Comparison of ENCODE assay signal across 27 cellular contexts in the genomic region with DNA sequence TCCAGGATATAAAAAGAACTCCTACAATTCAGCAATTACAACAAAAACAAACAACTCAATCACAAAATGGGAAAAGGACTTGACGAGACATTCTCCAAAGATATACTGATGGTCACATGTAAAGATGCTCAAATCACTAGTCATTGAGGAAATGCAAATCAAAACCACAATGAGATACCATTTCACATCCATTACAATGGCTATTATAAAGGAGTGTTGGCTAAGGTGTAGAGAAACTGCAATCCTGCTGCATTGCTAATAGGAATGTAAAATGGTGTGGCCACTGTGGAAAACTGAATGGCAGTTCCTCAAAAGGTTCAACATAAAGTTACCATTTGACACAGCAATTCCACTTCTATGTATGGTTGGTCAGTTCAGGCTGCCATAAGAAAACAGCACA.
"Had no signal": no experiment of that assay in that cellular context is flagged by ENCODE, and none has a peak within 500 bp of the region (broad histone marks: within the 10 kb centered on the region; RNA-seq: fewer than 3 reads in every experiment).

No MANE protein-coding gene starts in this region.

- H3K4me1 ChIP-seq: colonic mucosa, left ventricle myocardium inferior, right lobe of liver, testis, transverse colon, uterus had no signal

- H3K27ac Mint-ChIP-seq: activated CD4-positive, alpha-beta T cell treated with anti-CD3 and anti-CD28 coated beads for 36 hours; activated T-cell treated with anti-CD3 and anti-CD28 coated beads, Interleukin-2, amount 50 U/mL, for 24 hours; activated T-helper 17 cell treated with anti-CD3 and anti-CD28 coated beads, Interleukin-2, amount 50 U/mL, for 72 hours; natural killer cell treated with Interleukin-12 subunit alpha and Interleukin-12 subunit beta and Interleukin-15 and Interleukin-18, amount 100 ng/mL, for 72 hours; T-helper 2 cell treated with Interferon-gamma antibody and Interleukin-4, amounts not matched to agents 5 μg/mL and 100 μg/mL, for 36 hours had no signal

- H3K4me3 Mint-ChIP-seq: activated CD4-positive, alpha-beta T cell treated with anti-CD3 and anti-CD28 coated beads for 36 hours; activated T-cell treated with anti-CD3 and anti-CD28 coated beads, Interleukin-2, amount 50 U/mL, for 24 hours; activated T-helper 17 cell treated with anti-CD3 and anti-CD28 coated beads, Interleukin-2, amount 50 U/mL, for 72 hours; natural killer cell treated with Interleukin-12 subunit alpha and Interleukin-12 subunit beta and Interleukin-15 and Interleukin-18, amount 100 ng/mL, for 72 hours; T-helper 2 cell treated with Interferon-gamma antibody and Interleukin-4, amounts not matched to agents 5 μg/mL and 100 μg/mL, for 36 hours had no signal

- H3K9me3 Mint-ChIP-seq: activated T-cell treated with anti-CD3 and anti-CD28 coated beads, Interleukin-2, amount 50 U/mL, for 24 hours; activated T-helper 17 cell treated with anti-CD3 and anti-CD28 coated beads, Interleukin-2, amount 50 U/mL, for 72 hours; natural killer cell treated with Interleukin-12 subunit alpha and Interleukin-12 subunit beta and Interleukin-15 and Interleukin-18, amount 100 ng/mL, for 72 hours had no signal

- H3K27me3 ChIP-seq: colonic mucosa, right lobe of liver, testis, uterus had no signal

- H3K9me3 ChIP-seq: colonic mucosa, mucosa of descending colon, right lobe of liver, testis, transverse colon, uterus had no signal

- FAIRE-seq: endometrium had no signal

- DNase-seq: activated CD4-positive, alpha-beta T cell treated with anti-CD3 and anti-CD28 coated beads for 36 hours; activated CD4-positive, alpha-beta T cell treated with anti-CD3 and anti-CD28 coated beads, Interleukin-2, amount 50 U/mL, for 48 hours; activated CD4-positive, CD25-positive, alpha-beta regulatory T cell; activated CD8-positive, alpha-beta memory T cell treated with anti-CD3 and anti-CD28 coated beads, Interleukin-2, amount 50 U/mL, for 48 hours; activated gamma-delta T cell treated with Interleukin-2 at 50 U/mL for 16 hours; activated naive CD4-positive, alpha-beta T cell treated with anti-CD3 and anti-CD28 coated beads, Interleukin-2, amount 50 U/mL, for 16 hours; activated T-cell treated with anti-CD3 and anti-CD28 coated beads, Interleukin-2, amount 50 U/mL, for 24 hours; amygdala; colonic mucosa; effector CD8-positive, alpha-beta T cell; erythroblast; head of caudate nucleus; hippocampal formation; left ventricle myocardium inferior; mucosa of descending colon; posterior cingulate gyrus; right lobe of liver; stimulated activated CD4-positive, alpha-beta T cell treated with anti-CD3 and anti-CD28 coated beads, Interleukin-2, amount 100 ng/mL, for 48 hours; stimulated activated naive CD4-positive, alpha-beta T cell treated with Interleukin-2 at 50 U/mL for 16 hours; T-helper 1 cell; testis; transverse colon; uterus had no signal

- H3K27ac ChIP-seq: colonic mucosa, left ventricle myocardium inferior, right lobe of liver, testis, transverse colon, uterus had no signal

- ATAC-seq: activated CD4-positive, alpha-beta T cell treated with anti-CD3 and anti-CD28 coated beads for 36 hours; activated T-helper 17 cell treated with anti-CD3 and anti-CD28 coated beads, Interleukin-2, amount 50 U/mL, for 72 hours; mucosa of descending colon; natural killer cell treated with Interleukin-12 subunit alpha and Interleukin-12 subunit beta and Interleukin-15 and Interleukin-18, amount 100 ng/mL, for 72 hours; right lobe of liver had no signal

- H3K4me1 Mint-ChIP-seq: activated CD4-positive, alpha-beta T cell treated with anti-CD3 and anti-CD28 coated beads for 36 hours; activated T-helper 17 cell treated with anti-CD3 and anti-CD28 coated beads, Interleukin-2, amount 50 U/mL, for 72 hours had no signal

- H3K36me3 Mint-ChIP-seq: natural killer cell treated with Interleukin-12 subunit alpha and Interleukin-12 subunit beta and Interleukin-15 and Interleukin-18, amount 100 ng/mL, for 72 hours had no signal
